Comparison of ENCODE assay signal across 8 cellular contexts in genomic region chr19:1269065-1269477, GRCh38. TPM values are rescaled to one million over a fixed set of nuclear protein-coding genes. Genes with fewer than 3 reads are reported as not detected.
DNase-seq lines count a peak whose midpoint lies in the region; ATAC-seq and TF ChIP-seq lines count a peak whose summit lies in the region.

Gene CIRBP, plus strand, starts transcription at chr19:1269332. Its CDS starts 1,602 bp downstream, at chr19:1270934.

- H3K4me3 ChIP-seq in left ventricle myocardium inferior (peak within 1 kb of the TSS; percentile 86), psoas muscle (peak within 1 kb of the TSS; percentile 87), urinary bladder (ENCODE audit: low read depth, low read length) (peak within 1 kb of the TSS; percentile 77)

- intact Hi-C loops in left ventricle myocardium inferior (cut with micrococcal nuclease), result no loop called here
- intact Hi-C loops in psoas muscle (cut with DNase I), result no loop called here

- H3K9me3 ChIP-seq in left ventricle myocardium inferior (replicated peaks), result no peaks in the 10 kb centered on the region
- no peaks in the 10 kb centered on the region for H3K9me3 ChIP-seq in psoas muscle

- TF ChIP-seq POLR2A in GM15510 (IDR thresholded peaks at IDR 0.05; ENCODE audit: borderline replicate concordance, extremely low read depth, insufficient read length), result peak; percentile 100

- no peak for TF ChIP-seq CTCF in left ventricle myocardium inferior (IDR thresholded peaks at IDR 0.05; ENCODE audit: borderline replicate concordance)
- TF ChIP-seq CTCF in psoas muscle (IDR thresholded peaks at IDR 0.05), result no peak

- H3K4me1 ChIP-seq in left ventricle myocardium inferior (peaks cover 93% of the 10 kb centered on the region), psoas muscle (peaks cover 66% of the 10 kb centered on the region), urinary bladder (ENCODE audit: insufficient read depth) (no peaks in the 10 kb centered on the region)

- peak; percentile 85 for DNase-seq in NCI-H187 treated with DMSO at 0.1 percent for 48 hours (lab: John Stamatoyannopoulos, UW)
- peak; percentile 98 to 99 (median 99) for DNase-seq in T-helper 2 cell
- DNase-seq in amygdala (lab: John Stamatoyannopoulos, UW), result peak; percentile 48 to 100 (median 99)
- peak; percentile 100 for DNase-seq in left ventricle myocardium inferior
- peak; percentile 100 for DNase-seq in psoas muscle

- ATAC-seq in HG02885 (IDR thresholded peaks at IDR 0.05; ENCODE audit: poor library complexity, unreplicated experiment), result peak; percentile 61
- ATAC-seq in psoas muscle, result peak; percentile 68 to 79 (median 73)

- H3K27me3 ChIP-seq in left ventricle myocardium inferior (ENCODE audit: low read depth) (no peaks in the 10 kb centered on the region), psoas muscle (ENCODE audit: insufficient read depth in 3 of 3, low read length in 2 of 3) (no peaks in the 10 kb centered on the region)

- H3K36me3 ChIP-seq in left ventricle myocardium inferior (peaks cover 39% of the 10 kb centered on the region), psoas muscle (ENCODE audit: insufficient read depth in 1 of 2, low read depth in 1 of 2) (peaks cover 4 to 39% of the 10 kb centered on the region in 2 donors), urinary bladder (ENCODE audit: insufficient read depth) (peaks cover 4% of the 10 kb centered on the region)

- H3K27ac ChIP-seq in left ventricle myocardium inferior (replicated peaks) (peak within 1 kb of the TSS; percentile 100), psoas muscle (peak within 1 kb of the TSS; percentile 99), urinary bladder (ENCODE audit: low read depth) (peak within 1 kb of the TSS; percentile 100)

- 0 to 1% (median 0%) methylated on average over 46 to 50 of the region's 50 CpGs for WGBS in psoas muscle, 3 donors
- WGBS in urinary bladder, result under 1% methylated on average over 50 of the region's 50 CpGs

RNA-seq across cellular contexts. Expression of gene CIRBP, which starts in this region (rescaled TPM):
- total RNA-seq in left ventricle myocardium inferior (229 TPM), psoas muscle (100 to 1,000 TPM; 137 to 591 (median 245) TPM), urinary bladder (267 TPM)
- polyA plus RNA-seq in psoas muscle (100 to 1,000 TPM; 249 to 321 (median 317) TPM), urinary bladder (536 TPM)

Comparison
In these comparisons a context has a peak if more than half of its experiments do, and no peak if none do; other contexts are left out.
1. Peak in every context shown above with its lines: DNase-seq, ATAC-seq, H3K4me3 ChIP-seq and H3K27ac ChIP-seq.